19 cellular contexts compared by ENCODE assay signal in the genomic region with DNA sequence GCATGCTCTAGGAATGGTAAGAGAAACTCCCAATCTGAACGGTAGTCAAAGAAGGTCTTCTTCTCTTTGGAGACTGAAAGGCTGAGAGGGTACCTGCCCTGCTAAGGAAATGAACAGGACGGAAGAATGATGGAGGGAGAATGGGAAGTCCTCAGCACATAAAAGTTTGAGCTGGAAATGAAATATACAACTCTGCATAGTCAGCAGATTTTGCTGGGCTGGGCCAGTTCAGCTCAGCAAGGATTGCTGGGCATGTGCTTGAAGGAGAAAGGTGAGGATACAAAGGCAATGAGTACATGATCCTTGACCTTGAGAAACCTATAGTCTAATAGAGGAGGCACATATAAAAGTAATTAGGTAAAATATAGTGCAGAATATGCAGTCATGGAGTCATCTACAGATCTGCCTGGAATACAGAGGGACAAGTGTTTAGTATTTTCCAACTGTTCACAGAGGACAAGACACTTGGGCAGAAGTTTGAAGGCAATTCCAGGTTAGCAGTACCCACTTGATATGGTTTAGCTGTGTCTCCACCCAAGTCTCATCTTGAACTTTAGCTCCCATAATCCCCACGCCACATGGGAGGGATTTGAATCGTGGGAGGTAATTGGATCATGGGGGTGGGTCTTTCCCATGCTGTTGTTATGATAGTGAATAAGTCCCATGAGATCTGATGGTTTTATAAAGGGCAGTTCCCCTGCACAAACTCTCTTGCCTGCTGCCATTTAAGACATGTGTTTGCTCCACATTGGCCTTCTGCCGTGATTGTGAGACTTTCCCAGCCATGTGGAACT.
DNase-seq lines count a peak whose midpoint lies in the region; ATAC-seq and TF ChIP-seq lines count a peak whose summit lies in the region.
"Had no signal": no experiment of that assay in that cellular context is flagged by ENCODE, and none has a peak within 500 bp of the region (broad histone marks: within the 10 kb centered on the region; RNA-seq: fewer than 3 reads in every experiment).

No MANE protein-coding gene starts in this region.

- H3K14ac ChIP-seq in IMR-90 (replicated peaks; ENCODE audit: low read depth, low read length), result no peak overlapping the region

- H4K20me1 ChIP-seq in IMR-90 (ENCODE audit: insufficient read depth, low read length), result no peaks in the 10 kb centered on the region

- no peak overlapping the region for H4K91ac ChIP-seq in IMR-90 (ENCODE audit: insufficient read depth, low read depth, low read length)

- in situ Hi-C loops in IMR-90 (cut with MboI; ENCODE audit: low sequenced_read_pairs), result no loop called here

- H4K5ac ChIP-seq in IMR-90 (ENCODE audit: low read depth, low read length), result no peak overlapping the region

- H2AK9ac ChIP-seq in IMR-90 (replicated peaks; ENCODE audit: low read depth, low read length, poor library complexity), result no peak overlapping the region

- H2AK5ac ChIP-seq in IMR-90 (ENCODE audit: low read depth, low read length), result no peak overlapping the region

- no peaks in the 10 kb centered on the region for H3K79me1 ChIP-seq in IMR-90 (ENCODE audit: low read depth in 1 of 2, low read length in 2 of 2)

- H2BK20ac ChIP-seq in IMR-90 (ENCODE audit: low read depth, low read length), result no peak overlapping the region

- H3K9ac ChIP-seq in IMR-90 (ENCODE audit: low read depth, low read length), result no peak overlapping the region
- H3K9ac ChIP-seq: KMS-11 had no signal

- H2AFZ ChIP-seq in IMR-90 (replicated peaks; ENCODE audit: low read length, poor library complexity), result no peak overlapping the region
- H2AFZ ChIP-seq: GM23338 had no signal

- no peak overlapping the region for H3K56ac ChIP-seq in IMR-90 (ENCODE audit: extremely low read depth, insufficient read depth, low read length)

- H2BK15ac ChIP-seq in IMR-90 (ENCODE audit: low read depth, low read length), result no peak overlapping the region

- H4K8ac ChIP-seq in IMR-90 (ENCODE audit: low read depth in 2 of 2, low read length in 2 of 2), result no peak overlapping the region

- H3K4ac ChIP-seq in IMR-90 (ENCODE audit: low read depth, low read length), result no peak overlapping the region

- H3K4me3 ChIP-seq in A673 (ENCODE audit: low read depth, low read length, poor library complexity, severe bottlenecking) (no peak overlapping the region), IMR-90 (ENCODE audit: insufficient read depth, low read depth, low read length) (no peak overlapping the region), SJCRH30 (no peak overlapping the region)
- H3K4me3 ChIP-seq: GM23338, HAP-1 had no signal

- POLR2A ChIA-PET in A673 (lab: Charles Lee; ENCODE audit: low non-redundant PET), result no interaction called here
- POLR2A ChIA-PET in IMR-90 (lab: Charles Lee; ENCODE audit: unreplicated experiment), result no interaction called here

- H2BK120ac ChIP-seq in IMR-90 (ENCODE audit: low read depth, low read length), result no peak overlapping the region

- DNase-seq in A673 (ENCODE audit: low spot score) (peak; percentile 43), IMR-90 (no peak), SJCRH30 (peak; percentile 20 to 55), stromal cell of bone marrow (ENCODE audit: low read depth) (peak; percentile 3), SK-N-DZ (ENCODE audit: low spot score) (no peak)
- DNase-seq: ACHN, Calu3, NCI-H1436, NCI-H187, NCI-H2081 treated with DMSO at 0.1 percent for 48 hours, NCI-H526 treated with DMSO at 0.1 percent for 48 hours, SIG-M5, T-cell had no signal

- no peak for TF ChIP-seq POLR2A in IMR-90 (IDR thresholded peaks at IDR 0.05; ENCODE audit: low read depth, low read length)

- no peak overlapping the region for H3K18ac ChIP-seq in IMR-90 (ENCODE audit: low read depth, low read length)

- no peak overlapping the region for H3K23ac ChIP-seq in IMR-90 (ENCODE audit: low read depth, low read length)

- H3K36me3 ChIP-seq in A673 (ENCODE audit: insufficient read depth, low read length, poor library complexity, severe bottlenecking) (no peaks in the 10 kb centered on the region), IMR-90 (ENCODE audit: control insufficient read depth, insufficient read depth, low read length) (no peaks in the 10 kb centered on the region), SJCRH30 (no peaks in the 10 kb centered on the region)
- H3K36me3 ChIP-seq: HAP-1 had no signal

- intact Hi-C loops in A673 (cut with micrococcal nuclease; ENCODE audit: unreplicated experiment), result no loop called here
- intact Hi-C loops in IMR-90 (cut with micrococcal nuclease), result no loop called here

- BruUV-seq in A673 (replicated peaks; lab: Mats Ljungman, UMichigan) (no TSS peak), IMR-90 (replicated peaks; lab: Mats Ljungman, UMichigan) (no TSS peak)

- no peaks in the 10 kb centered on the region for H3K9me3 ChIP-seq in A673 (ENCODE audit: low read depth, low read length, poor library complexity, severe bottlenecking)
- peaks cover 28% of the 10 kb centered on the region for H3K9me3 ChIP-seq in IMR-90 (ENCODE audit: control insufficient read depth, insufficient read depth, low read length)
- no peaks in the 10 kb centered on the region for H3K9me3 ChIP-seq in SJCRH30 (replicated peaks)
- H3K9me3 ChIP-seq: HAP-1 had no signal

- H3K4me1 ChIP-seq in A673 (ENCODE audit: insufficient read depth, low read length, poor library complexity, severe bottlenecking), result peaks cover 4% of the 10 kb centered on the region
- H3K4me1 ChIP-seq in IMR-90 (ENCODE audit: control insufficient read depth, insufficient read depth, low read length), result no peaks in the 10 kb centered on the region
- H3K4me1 ChIP-seq in SJCRH30, result peaks cover 9% of the 10 kb centered on the region; the same call in 1 of the 2 replicates
- H3K4me1 ChIP-seq: HAP-1 had no signal

- no peak overlapping the region for H3K4me2 ChIP-seq in IMR-90 (ENCODE audit: low read depth, low read length)
- H3K4me2 ChIP-seq: GM23338, KMS-11 had no signal

- no peaks in the 10 kb centered on the region for H3K27me3 ChIP-seq in A673 (replicated peaks; ENCODE audit: insufficient read depth, low read depth, low read length, poor library complexity)
- no peaks in the 10 kb centered on the region for H3K27me3 ChIP-seq in IMR-90 (ENCODE audit: control insufficient read depth, insufficient read depth, low read length)
- H3K27me3 ChIP-seq in SJCRH30, result no peaks in the 10 kb centered on the region

- H3K27ac ChIP-seq in A673 (ENCODE audit: low read depth, low read length, poor library complexity, severe bottlenecking) (no peak overlapping the region), IMR-90 (ENCODE audit: insufficient read depth, low read length) (no peak overlapping the region), SJCRH30 (no peak overlapping the region)
- H3K27ac ChIP-seq: KMS-11 had no signal

- no peaks in the 10 kb centered on the region for H3K9me1 ChIP-seq in IMR-90 (ENCODE audit: insufficient read depth, low read length)

- CTCF ChIA-PET in A673 (lab: Charles Lee), result no interaction called here
- CTCF ChIA-PET in IMR-90 (lab: Yijun Ruan, JAX), result no interaction called here

- ATAC-seq in IMR-90 (ENCODE audit: low read depth), result no peak
- ATAC-seq in SK-N-SH treated with all-trans-retinoic acid at 6 μM for 48 hours, result no peak
- ATAC-seq in GM18870 (IDR thresholded peaks at IDR 0.05; ENCODE audit: unreplicated experiment), result no peak
- ATAC-seq: GM23338, Panc1, T-cell had no signal

- WGBS in IMR-90 (ENCODE audit: extremely low coverage in 2 of 2, insufficient read length in 1 of 2), 2 experiments, result 59% methylated on average over 2 of the region's 5 CpGs; no CpG with 5 or more reads in 1 of the 2 experiments

- no peak for TF ChIP-seq RAD21 in IMR-90 (IDR thresholded peaks at IDR 0.05; ENCODE audit: low read length)

- TF ChIP-seq CTCF in A673 (conservative IDR thresholded peaks at IDR 0.05; ENCODE audit: low read depth, low read length) (no peak), IMR-90 (conservative IDR thresholded peaks at IDR 0.05; ENCODE audit: low read depth, low read length) (no peak)

- dilution Hi-C loops in IMR-90 (cut with HindIII; ENCODE audit: low sequenced_read_pairs, unreplicated experiment), result no loop called here

- no peak overlapping the region for H2BK5ac ChIP-seq in IMR-90 (ENCODE audit: low read depth, low read length, poor library complexity, severe bottlenecking)

TF ChIP-seq in IMR-90, 13 proteins besides CTCF, POLR2A, EP300 and RAD21:
- TF ChIP-seq CHD1 (IDR thresholded peaks at IDR 0.05; ENCODE audit: low read depth, low read length) (no peak), MAFK (IDR thresholded peaks at IDR 0.05; ENCODE audit: low read depth, low read length) (peak; percentile 87)

TF ChIP-seq in SK-N-SH treated with all-trans-retinoic acid at 6 μM for 48 hours, 23 proteins besides CTCF, POLR2A, EP300 and RAD21:
- no peak for TF ChIP-seq ZFP3 (CRISPR knock-in tag; IDR thresholded peaks at IDR 0.05)
- TF ChIP-seq, protein P1, sequence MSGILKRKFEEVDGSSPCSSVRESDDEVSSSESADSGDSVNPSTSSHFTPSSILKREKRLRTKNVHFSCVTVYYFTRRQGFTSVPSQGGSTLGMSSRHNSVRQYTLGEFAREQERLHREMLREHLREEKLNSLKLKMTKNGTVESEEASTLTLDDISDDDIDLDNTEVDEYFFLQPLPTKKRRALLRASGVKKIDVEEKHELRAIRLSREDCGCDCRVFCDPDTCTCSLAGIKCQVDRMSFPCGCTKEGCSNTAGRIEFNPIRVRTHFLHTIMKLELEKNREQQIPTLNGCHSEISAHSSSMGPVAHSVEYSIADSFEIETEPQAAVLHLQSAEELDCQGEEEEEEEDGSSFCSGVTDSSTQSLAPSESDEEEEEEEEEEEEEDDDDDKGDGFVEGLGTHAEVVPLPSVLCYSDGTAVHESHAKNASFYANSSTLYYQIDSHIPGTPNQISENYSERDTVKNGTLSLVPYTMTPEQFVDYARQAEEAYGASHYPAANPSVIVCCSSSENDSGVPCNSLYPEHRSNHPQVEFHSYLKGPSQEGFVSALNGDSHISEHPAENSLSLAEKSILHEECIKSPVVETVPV (CRISPR knock-in tag; IDR thresholded peaks at IDR 0.05), result no peak
- TF ChIP-seq OSR1 (CRISPR knock-in tag; IDR thresholded peaks at IDR 0.05), result no peak
- TF ChIP-seq SNAI2 (CRISPR knock-in tag; IDR thresholded peaks at IDR 0.05), result no peak
TF ChIP-seq in SK-N-SH treated with all-trans-retinoic acid at 6 μM for 48 hours: peak in this region for 0.

Comparison
In these comparisons a context has a peak if more than half of its experiments do, and no peak if none do; other contexts are left out.
1. DNase-seq: peak in A673 (single experiment), SJCRH30 (2 of 2) and stromal cell of bone marrow (single experiment); none in IMR-90 (single experiment) and SK-N-DZ (single experiment).